Comparison of ENCODE assay signal across 19 cellular contexts in genomic region chr14:72621387-72622065, GRCh38.
DNase-seq lines count a peak whose midpoint lies in the region; ATAC-seq and TF ChIP-seq lines count a peak whose summit lies in the region.
"Had no signal": no experiment of that assay in that cellular context is flagged by ENCODE, and none has a peak within 500 bp of the region (broad histone marks: within the 10 kb centered on the region; RNA-seq: fewer than 3 reads in every experiment).

No MANE protein-coding gene starts in this region.

- H3F3A ChIP-seq in GM23338 (replicated peaks; ENCODE audit: low read depth), result no peaks in the 10 kb centered on the region

- H3K27ac Mint-ChIP-seq in GM23338, result no peak overlapping the region; the same call in 1 of the 2 replicates
- H3K27ac Mint-ChIP-seq in WTC11, result no peak overlapping the region
- no peak overlapping the region for H3K27ac Mint-ChIP-seq in effector memory CD8-positive, alpha-beta T cell
- H3K27ac Mint-ChIP-seq: B cell; CD4-positive, alpha-beta T cell; HFFc6 had no signal

- ATAC-seq in GM23338 (peak; percentile 94), WTC11 (peak; percentile 83), lower lobe of right lung (no peak)
- ATAC-seq in effector memory CD8-positive, alpha-beta T cell (replicated peaks), result no peak
- ATAC-seq: PC-3 had no signal

- intact Hi-C loops in lower lobe of right lung (cut with DNase I), result no loop called here

- H3K4me3 Mint-ChIP-seq in GM23338, result peak overlapping the region; percentile 1; the same call in 1 of the 3 replicates
- H3K4me3 Mint-ChIP-seq in WTC11, result no peak overlapping the region
- H3K4me3 Mint-ChIP-seq in effector memory CD8-positive, alpha-beta T cell, result no peak overlapping the region
- H3K4me3 Mint-ChIP-seq: B cell; CD4-positive, alpha-beta T cell; HFFc6 had no signal

- no peaks in the 10 kb centered on the region for H3K36me3 ChIP-seq in GM23338 (ENCODE audit: insufficient read depth)
- no peaks in the 10 kb centered on the region for H3K36me3 ChIP-seq in lower lobe of right lung

- H3K79me2 ChIP-seq in GM23338 (replicated peaks; ENCODE audit: insufficient read depth), result no peaks in the 10 kb centered on the region

- DNase-seq in GM23338 (ENCODE audit: low spot score) (peak; percentile 68), WTC11 (ENCODE audit: low spot score) (no peak), iPS-NIHi11 (ENCODE audit: low spot score) (peak; percentile 47), ureter (ENCODE audit: low spot score) (peak; percentile 17), DMS 273 treated with DMSO at 0.1 percent for 48 hours (lab: John Stamatoyannopoulos, UW) (no peak), lower lobe of right lung (no peak)
- DNase-seq in effector memory CD8-positive, alpha-beta T cell, result no peak
- DNase-seq: CD4-positive, alpha-beta T cell; HFFc6; MV-4-11; NCI-H1436; NCI-H1930; NCI-H226; NCI-H524; PC-3; SIG-M5 had no signal

- H2AFZ ChIP-seq in GM23338, result no peak overlapping the region

- POLR2A ChIA-PET in WTC11 (lab: Charles Lee), result no interaction called here

- H3K4me1 Mint-ChIP-seq in GM23338 (peaks cover 27% of the 10 kb centered on the region), WTC11 (peaks cover 36% of the 10 kb centered on the region)
- H3K4me1 Mint-ChIP-seq in effector memory CD8-positive, alpha-beta T cell (ENCODE audit: low read depth in 2 of 2), result no peaks in the 10 kb centered on the region

- H3K27me3 ChIP-seq in GM23338 (ENCODE audit: insufficient read depth), result no peaks in the 10 kb centered on the region
- no peaks in the 10 kb centered on the region for H3K27me3 ChIP-seq in lower lobe of right lung (ENCODE audit: low read depth)

- no peak overlapping the region for H3K4me3 ChIP-seq in GM23338
- no peak overlapping the region for H3K4me3 ChIP-seq in lower lobe of right lung

- CTCF ChIA-PET in WTC11 (lab: Charles Lee), result interaction anchor here (1.0 to 1.3 kb wide), 2 partner anchors 108 to 283 kb away, joined by 3 to 4 read pairs; no protein-coding TSS in a partner anchor

- peaks cover 26% of the 10 kb centered on the region for H3K9me3 Mint-ChIP-seq in GM23338
- H3K9me3 Mint-ChIP-seq in WTC11, result peaks cover 34% of the 10 kb centered on the region
- H3K9me3 Mint-ChIP-seq in effector memory CD8-positive, alpha-beta T cell, result no peaks in the 10 kb centered on the region
- H3K9me3 Mint-ChIP-seq: CD4-positive, alpha-beta T cell had no signal

- no peaks in the 10 kb centered on the region for H4K20me1 ChIP-seq in GM23338 (replicated peaks; ENCODE audit: insufficient read depth)

- peaks cover 10% of the 10 kb centered on the region; the same call in 1 of the 2 replicates for H3K9me2 ChIP-seq in GM23338 (ENCODE audit: insufficient read depth)

- peak overlapping the region; percentile 48 for H3K4me2 ChIP-seq in GM23338
- H3K4me2 ChIP-seq: KMS-11 had no signal

- H3K27ac ChIP-seq in GM23338 (ENCODE audit: low read depth) (no peak overlapping the region), lower lobe of right lung (no peak overlapping the region)
- H3K27ac ChIP-seq: KMS-11, RWPE1 had no signal

- TF ChIP-seq CTCF in GM23338 (conservative IDR thresholded peaks at IDR 0.05; ENCODE audit: low read depth in 2 of 2), result no peak
- TF ChIP-seq CTCF in WTC11 (IDR thresholded peaks at IDR 0.05), result no peak
- no peak for TF ChIP-seq CTCF in lower lobe of right lung (IDR thresholded peaks at IDR 0.05)

- H3K4me1 ChIP-seq in GM23338 (ENCODE audit: insufficient read depth) (peaks cover 9% of the 10 kb centered on the region; the same call in 1 of the 2 replicates), lower lobe of right lung (no peaks in the 10 kb centered on the region)

- H3K36me3 Mint-ChIP-seq in GM23338 (ENCODE audit: low read depth), result peaks cover 17% of the 10 kb centered on the region
- peaks cover 10% of the 10 kb centered on the region for H3K36me3 Mint-ChIP-seq in WTC11
- H3K36me3 Mint-ChIP-seq in effector memory CD8-positive, alpha-beta T cell (ENCODE audit: insufficient read depth), result peaks cover 5% of the 10 kb centered on the region

- no peaks in the 10 kb centered on the region for H3K9me3 ChIP-seq in lower lobe of right lung

- H3K27me3 Mint-ChIP-seq in GM23338 (ENCODE audit: insufficient read depth, low read depth, poor library complexity) (peaks cover 22% of the 10 kb centered on the region), WTC11 (ENCODE audit: low read depth) (peaks cover 25% of the 10 kb centered on the region)
- peaks cover 26 to 30% of the 10 kb centered on the region in 2 donors for H3K27me3 Mint-ChIP-seq in effector memory CD8-positive, alpha-beta T cell
- H3K27me3 Mint-ChIP-seq: B cell had no signal

TF ChIP-seq in GM23338, 12 proteins besides CTCF, POLR2A, EP300 and RAD21 (continues in another document):
- TF ChIP-seq EZH2 (IDR thresholded peaks at IDR 0.05; ENCODE audit: low read depth, unreplicated experiment) (no peak), STAT1 (IDR thresholded peaks at IDR 0.05; ENCODE audit: unreplicated experiment) (no peak), REST (IDR thresholded peaks at IDR 0.05; ENCODE audit: unreplicated experiment) (no peak), POLR2AphosphoS5 (IDR thresholded peaks at IDR 0.05; ENCODE audit: low read depth) (no peak), ZNF331 (CRISPR knock-in tag; IDR thresholded peaks at IDR 0.05; ENCODE audit: low read depth) (no peak)

TF ChIP-seq in WTC11, 78 proteins besides CTCF, POLR2A, EP300 and RAD21:
- no peak for TF ChIP-seq ZMAT4 (CRISPR knock-in tag; IDR thresholded peaks at IDR 0.05)
- no peak for TF ChIP-seq NFE2L1 (CRISPR knock-in tag; IDR thresholded peaks at IDR 0.05)
- no peak for TF ChIP-seq E2F1 (CRISPR knock-in tag; IDR thresholded peaks at IDR 0.05)
- no peak for TF ChIP-seq NR1H2 (CRISPR knock-in tag; IDR thresholded peaks at IDR 0.05)
- TF ChIP-seq USF2 (CRISPR knock-in tag; IDR thresholded peaks at IDR 0.05), result no peak
- TF ChIP-seq SP1 (CRISPR knock-in tag; conservative IDR thresholded peaks at IDR 0.05), result no peak
- TF ChIP-seq SMAD3 (CRISPR knock-in tag; IDR thresholded peaks at IDR 0.05; ENCODE audit: borderline replicate concordance), result no peak

Comparison
In these comparisons a context has a peak if more than half of its experiments do, and no peak if none do; other contexts are left out.
1. ATAC-seq: peak in GM23338 (single experiment) and WTC11 (single experiment); none in lower lobe of right lung (0 of 2) and effector memory CD8-positive, alpha-beta T cell (single experiment).
2. DNase-seq: peak in GM23338 (single experiment), iPS-NIHi11 (single experiment) and ureter (single experiment); none in WTC11 (single experiment), DMS 273 treated with DMSO at 0.1 percent for 48 hours (single experiment), lower lobe of right lung (single experiment) and effector memory CD8-positive, alpha-beta T cell (0 of 3).